8 cellular contexts compared by ENCODE assay signal in genomic region chr19:47707135-47707925, GRCh38. TPM values are rescaled to one million over a fixed set of nuclear protein-coding genes. Genes with fewer than 3 reads are reported as not detected.
A peak's percentile ranks its signal among the peaks of the same experiment; 100 is the strongest.
DNase-seq lines count a peak whose midpoint lies in the region; ATAC-seq and TF ChIP-seq lines count a peak whose summit lies in the region.

No MANE protein-coding gene starts in this region.

- peak; percentile 77 for DNase-seq in G401 (ENCODE audit: low spot score)
- DNase-seq in MG63 = peak; percentile 68
- DNase-seq in SJCRH30 = peak; percentile 78 to 89
- DNase-seq in activated gamma-delta T cell treated with anti-CD3 and anti-CD28 coated beads, Interleukin-2, amount 50 U/mL, for 16 hours (ENCODE audit: low read depth) = peak; percentile 64
- peak; percentile 80 for DNase-seq in glutamatergic neuron
- peak; percentile 66 for DNase-seq in progenitor cell of endocrine pancreas (ENCODE audit: low spot score, unreplicated experiment)
- DNase-seq in aorta = peak; percentile 73 to 90

- no peaks in the 10 kb centered on the region for H3K4me1 ChIP-seq in SJCRH30
- H3K4me1 ChIP-seq in aorta (ENCODE audit: control insufficient read depth in 1 of 2, insufficient read depth in 2 of 2, low read length in 2 of 2) = no peaks in the 10 kb centered on the region

- intact Hi-C loops in aorta (cut with DNase I) = no loop called here

- ATAC-seq in aorta (ENCODE audit: low FRiP score) (peak; percentile 85), GM19463 (IDR thresholded peaks at IDR 0.05; ENCODE audit: unreplicated experiment) (no peak)

- no peak overlapping the region for H3K4me3 Mint-ChIP-seq in glutamatergic neuron (ENCODE audit: unreplicated experiment)
- no peak overlapping the region for H3K4me3 Mint-ChIP-seq in progenitor cell of endocrine pancreas (ENCODE audit: low read depth)

- H3K36me3 Mint-ChIP-seq in glutamatergic neuron (ENCODE audit: unreplicated experiment) = peaks cover 5% of the 10 kb centered on the region
- H3K36me3 Mint-ChIP-seq in progenitor cell of endocrine pancreas (ENCODE audit: insufficient read depth) = peaks cover 13% of the 10 kb centered on the region

- H3K27ac ChIP-seq in SJCRH30 (no peak overlapping the region), aorta (ENCODE audit: low read depth in 1 of 2, low read length in 2 of 2) (no peak overlapping the region)

- no peaks in the 10 kb centered on the region for H3K27me3 ChIP-seq in MG63
- H3K27me3 ChIP-seq in SJCRH30 = no peaks in the 10 kb centered on the region; the same call in 1 of the 2 replicates
- H3K27me3 ChIP-seq in aorta (ENCODE audit: control insufficient read depth in 1 of 2, insufficient read depth in 2 of 2, low read length in 1 of 2) = no peaks in the 10 kb centered on the region

- H3K4me1 Mint-ChIP-seq in glutamatergic neuron (ENCODE audit: low read depth, unreplicated experiment) (no peaks in the 10 kb centered on the region), progenitor cell of endocrine pancreas (ENCODE audit: low read depth) (no peaks in the 10 kb centered on the region)

- no peak overlapping the region for H3K4me3 ChIP-seq in MG63
- H3K4me3 ChIP-seq in SJCRH30 = no peak overlapping the region
- no peak overlapping the region for H3K4me3 ChIP-seq in aorta (ENCODE audit: low read length in 2 of 2)

- H3K9me3 Mint-ChIP-seq in glutamatergic neuron (ENCODE audit: unreplicated experiment) (peaks cover 6% of the 10 kb centered on the region), progenitor cell of endocrine pancreas (ENCODE audit: low read depth) (no peaks in the 10 kb centered on the region)

- TF ChIP-seq CTCF in glutamatergic neuron (IDR thresholded peaks at IDR 0.05; ENCODE audit: partially characterized antibody, unreplicated experiment) = peak; percentile 76
- peak; percentile 81 for TF ChIP-seq CTCF in progenitor cell of endocrine pancreas (IDR thresholded peaks at IDR 0.05; ENCODE audit: unreplicated experiment)

- peaks cover 10% of the 10 kb centered on the region for H3K36me3 ChIP-seq in MG63
- H3K36me3 ChIP-seq in SJCRH30 = no peaks in the 10 kb centered on the region
- H3K36me3 ChIP-seq in aorta (ENCODE audit: control insufficient read depth in 1 of 2, insufficient read depth in 2 of 2, low read length in 1 of 2) = no peaks in the 10 kb centered on the region

- in situ Hi-C loops in G401 (cut with HindIII; ENCODE audit: low sequenced_read_pairs) = no loop called here

- H3K9me3 ChIP-seq in MG63 (no peaks in the 10 kb centered on the region), SJCRH30 (replicated peaks) (no peaks in the 10 kb centered on the region), aorta (ENCODE audit: control insufficient read depth, low read length) (no peaks in the 10 kb centered on the region)

- H3K27me3 Mint-ChIP-seq in glutamatergic neuron (ENCODE audit: unreplicated experiment) (peaks cover 10% of the 10 kb centered on the region), progenitor cell of endocrine pancreas (peaks cover 17% of the 10 kb centered on the region)

- H3K27ac Mint-ChIP-seq in glutamatergic neuron (ENCODE audit: unreplicated experiment) (no peak overlapping the region), progenitor cell of endocrine pancreas (peak overlapping the region; percentile 67)

- 22% methylated on average over 22 of the region's 22 CpGs for WGBS in aorta, 2 donors

RNA-seq across cellular contexts. Expression of gene EHD2, which starts 5.9 kb away (rescaled TPM):
- total RNA-seq in G401 (2014; rRNA removed; shearing (Covaris generic)) = not detected in 2 replicates
- 15.7 and 25.4 TPM in 2 replicates for total RNA-seq in MG63 (2014; rRNA removed; shearing (Covaris generic); ENCODE audit: low replicate concordance)
- total RNA-seq in SJCRH30 (2014; rRNA removed; shearing (Covaris generic)) = 9.0 and 9.4 TPM in 2 replicates
- total RNA-seq in glutamatergic neuron (ENCODE audit: unreplicated experiment) (7.6 TPM), progenitor cell of endocrine pancreas (0.41 and 0.64 TPM in 2 replicates), aorta (100 to 1,000 TPM; 170 to 189 TPM)
- 100 to 1,000 TPM in 1 of 2 donors, 10 to 100 TPM in 1; 38.4 to 121 TPM for polyA plus RNA-seq in aorta

RNA-seq across cellular contexts. Expression of gene NOP53, which starts 38.0 kb away (rescaled TPM):
- 431 and 471 TPM in 2 replicates for total RNA-seq in G401 (2014; rRNA removed; shearing (Covaris generic))
- total RNA-seq in MG63 (2014; rRNA removed; shearing (Covaris generic); ENCODE audit: low replicate concordance) = 428 and 543 TPM in 2 replicates
- total RNA-seq in SJCRH30 (2014; rRNA removed; shearing (Covaris generic)) = 194 TPM in 2 replicates
- 163 TPM for total RNA-seq in glutamatergic neuron (ENCODE audit: unreplicated experiment)
- total RNA-seq in progenitor cell of endocrine pancreas = 301 and 312 TPM in 2 replicates
- total RNA-seq in aorta = 100 to 1,000 TPM; 214 to 319 TPM
- 100 to 1,000 TPM; 446 to 680 TPM for polyA plus RNA-seq in aorta
